8 cellular contexts compared by ENCODE assay signal in genomic region chr3:33787328-33788009, GRCh38. TPM values are rescaled to one million over a fixed set of nuclear protein-coding genes. Genes with fewer than 3 reads are reported as not detected.
DNase-seq lines count a peak whose midpoint lies in the region; ATAC-seq and TF ChIP-seq lines count a peak whose summit lies in the region.

No MANE protein-coding gene starts in this region.

- no peak overlapping the region for H3K27ac ChIP-seq in ectodermal cell (ENCODE audit: insufficient read depth, low read depth, low read length, poor library complexity, severe bottlenecking)
- no peak overlapping the region for H3K27ac ChIP-seq in lung (ENCODE audit: low read depth in 1 of 2, low read length in 1 of 2)

- H3K27me3 ChIP-seq in ectodermal cell (ENCODE audit: control insufficient read depth, insufficient read depth, low read length, poor library complexity, severe bottlenecking) (no peaks in the 10 kb centered on the region), lung (ENCODE audit: control insufficient read depth, insufficient read depth) (no peaks in the 10 kb centered on the region)

- no peaks in the 10 kb centered on the region for H3K9me3 ChIP-seq in ectodermal cell (ENCODE audit: control insufficient read depth, low read length)
- H3K9me3 ChIP-seq in lung (ENCODE audit: control insufficient read depth in 2 of 2, insufficient read depth in 1 of 2, low read length in 1 of 2): no peaks in the 10 kb centered on the region

- no peaks in the 10 kb centered on the region for H3K36me3 ChIP-seq in ectodermal cell (ENCODE audit: control insufficient read depth, insufficient read depth, low read length)
- no peaks in the 10 kb centered on the region for H3K36me3 ChIP-seq in lung (ENCODE audit: control insufficient read depth in 2 of 2, insufficient read depth in 2 of 2, low read length in 2 of 2)

- no peaks in the 10 kb centered on the region for H3K4me1 ChIP-seq in ectodermal cell (ENCODE audit: control insufficient read depth, insufficient read depth, low read length)
- H3K4me1 ChIP-seq in lung (ENCODE audit: control insufficient read depth in 2 of 2, insufficient read depth in 2 of 2, low read length in 2 of 2): no peaks in the 10 kb centered on the region

- TF ChIP-seq CTCF in lung (IDR thresholded peaks at IDR 0.05; ENCODE audit: control extremely low read depth, extremely low read depth): peak; percentile 63

- peak; percentile 83 for DNase-seq in Ammon's horn (ENCODE audit: low spot score)
- peak; percentile 80 for DNase-seq in NCI-H526 treated with DMSO at 0.1 percent for 48 hours (lab: John Stamatoyannopoulos, UW)
- DNase-seq in activated CD4-positive, alpha-beta T cell treated with anti-CD3 and anti-CD28 coated beads, Interleukin-2, amount 50 U/mL, for 48 hours: peak; percentile 43 to 57
- peak; percentile 56 for DNase-seq in lung (ENCODE audit: low spot score)
- peak; percentile 22 for DNase-seq in stimulated activated CD8-positive, alpha-beta memory T cell treated with anti-CD3 and anti-CD28 coated beads, Interleukin-15, amount 100 ng/mL, for 1 hour (ENCODE audit: low read depth)

- ATAC-seq in GM18907 (IDR thresholded peaks at IDR 0.05; ENCODE audit: unreplicated experiment): peak; percentile 82
- peak; percentile 59 for ATAC-seq in HG03196 (IDR thresholded peaks at IDR 0.05; ENCODE audit: unreplicated experiment)
- peak; percentile 87 for ATAC-seq in lung (ENCODE audit: insufficient read depth, low FRiP score)

- WGBS in ectodermal cell, 2 experiments: 8 to 9% methylated on average over 14 to 15 of the region's 15 CpGs
- 10 to 14% methylated on average over 15 of the region's 15 CpGs for WGBS in lung, 2 donors

- H3K4me3 ChIP-seq in ectodermal cell (ENCODE audit: insufficient read depth, low read depth, low read length) (peak overlapping the region; percentile 23), lung (no peak overlapping the region)

RNA-seq across cellular contexts. Expression of gene PDCD6IP, which starts 11.0 kb away (rescaled TPM):
- polyA plus RNA-seq in ectodermal cell (2013, experiment 1 of 4): 95.4 TPM
- 87.4 TPM for polyA plus RNA-seq in ectodermal cell (2013, experiment 2 of 4)
- polyA plus RNA-seq in ectodermal cell (2013, experiment 3 of 4): 74.5 TPM
- polyA plus RNA-seq in ectodermal cell (2013, experiment 4 of 4): 80.0 TPM
- 100 to 1,000 TPM; 239 to 372 TPM for total RNA-seq in lung
- 10 to 100 TPM; 33.8 to 87.1 TPM for polyA plus RNA-seq in lung

Comparison
In these comparisons a context has a peak if more than half of its experiments do, and no peak if none do; other contexts are left out.
1. DNase-seq: peak in every context shown above with its lines; median percentile 83 in Ammon's horn; 80 in NCI-H526 treated with DMSO at 0.1 percent for 48 hours; 56 in lung; 50 in activated CD4-positive, alpha-beta T cell treated with anti-CD3 and anti-CD28 coated beads, Interleukin-2, amount 50 U/mL, for 48 hours; 22 in stimulated activated CD8-positive, alpha-beta memory T cell treated with anti-CD3 and anti-CD28 coated beads, Interleukin-15, amount 100 ng/mL, for 1 hour.